8 cellular contexts compared by ENCODE assay signal in genomic region chr12:53079226-53080117, GRCh38.
DNase-seq lines count a peak whose midpoint lies in the region; ATAC-seq lines count a peak whose summit lies in the region.

Gene SPRYD3 (minus strand): TSS chr12:53079390. CDS start chr12:53079333, 57 bp downstream.

- ATAC-seq in GM19023 (IDR thresholded peaks at IDR 0.05; ENCODE audit: unreplicated experiment) (peak; percentile 98), HG03280 (IDR thresholded peaks at IDR 0.05; ENCODE audit: unreplicated experiment) (peak; percentile 99)

- DNase-seq in AG08396 (ENCODE audit: low spot score) (peak; percentile 100), NCI-H345 treated with DMSO at 0.1 percent for 48 hours (lab: John Stamatoyannopoulos, UW; ENCODE audit: unreplicated experiment) (peak; percentile 87), islet precursor cell (peak; percentile 100)
- DNase-seq in activated CD4-positive, CD25-positive, alpha-beta regulatory T cell (lab: John Stamatoyannopoulos, UW): peak; percentile 90 to 94 (median 91)
- DNase-seq in central memory CD4-positive, alpha-beta T cell: peak; percentile 96
- DNase-seq in stimulated activated CD4-positive, alpha-beta T cell treated with anti-CD3 and anti-CD28 coated beads, Interleukin-12 subunit alpha, Interleukin-12 subunit beta, amount 100 ng/mL, for 48 hours (ENCODE audit: low read depth in 2 of 3, low spot score in 1 of 3): peak; percentile 95 to 98 (median 95)

Comparison
In these comparisons a context has a peak if more than half of its experiments do, and no peak if none do; other contexts are left out.
1. Peak in every context shown above with its lines: DNase-seq and ATAC-seq.